In the genomic region with DNA sequence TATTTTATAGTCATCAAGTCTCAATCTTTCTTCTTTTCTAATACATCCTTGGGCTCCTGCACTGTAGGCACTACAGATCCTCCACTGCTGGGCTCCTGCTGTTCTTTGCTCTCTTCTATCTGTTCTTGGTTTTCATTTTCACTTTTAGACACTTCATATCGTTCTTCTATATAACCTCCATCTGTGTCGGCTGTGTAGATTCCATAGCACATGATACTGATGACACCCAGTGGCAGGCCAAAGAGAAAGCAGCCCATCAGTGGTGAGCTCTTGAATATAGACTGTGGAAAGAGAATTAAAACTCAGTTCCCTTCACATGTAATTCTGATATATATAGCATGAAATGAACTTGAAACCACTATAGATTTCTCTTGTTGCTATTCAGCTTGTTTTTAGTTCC, we compare ENCODE assay signal across 9 cellular contexts. TPM values are rescaled to one million over a fixed set of nuclear protein-coding genes. Genes with fewer than 3 reads are reported as not detected.
DNase-seq lines count a peak whose midpoint lies in the region; ATAC-seq and TF ChIP-seq lines count a peak whose summit lies in the region.
"Had no signal": no experiment of that assay in that cellular context is flagged by ENCODE, and none has a peak within 500 bp of the region (broad histone marks: within the 10 kb centered on the region; RNA-seq: fewer than 3 reads in every experiment).

No MANE protein-coding gene starts in this region.

- H3K9me3 ChIP-seq in heart right ventricle: no peaks in the 10 kb centered on the region
- no peaks in the 10 kb centered on the region for H3K9me3 ChIP-seq in suprapubic skin

- H3K27ac ChIP-seq in heart right ventricle (no peak overlapping the region), suprapubic skin (no peak overlapping the region)

- H3K27me3 ChIP-seq in heart right ventricle (no peaks in the 10 kb centered on the region), suprapubic skin (no peaks in the 10 kb centered on the region)

- TF ChIP-seq EP300 in suprapubic skin (IDR thresholded peaks at IDR 0.05): no peak

- TF ChIP-seq CTCF in AG09309 (IDR thresholded peaks at IDR 0.05; ENCODE audit: control insufficient read depth, insufficient read depth, low read depth, low read length, missing control alignments) (peak; percentile 27), WI38 (IDR thresholded peaks at IDR 0.05; ENCODE audit: low read depth, low read length) (peak; percentile 37; the same call in 1 of the 2 replicates), heart right ventricle (IDR thresholded peaks at IDR 0.05) (peak in 2 of 9 donors; percentile 11 to 14), suprapubic skin (IDR thresholded peaks at IDR 0.05) (no peak)

- H3K36me3 ChIP-seq in heart right ventricle (peaks cover 0 to 82% (median 33%) of the 10 kb centered on the region in 9 donors), suprapubic skin (peaks cover 50% of the 10 kb centered on the region)

- WGBS in heart right ventricle, 2 donors: 38 to 44% methylated on average over 2 of the region's 2 CpGs
- WGBS in suprapubic skin: 68% methylated on average over 2 of the region's 2 CpGs

- no peak for TF ChIP-seq POLR2A in suprapubic skin (IDR thresholded peaks at IDR 0.05)

- DNase-seq in AG09309 (ENCODE audit: low read depth) (no peak), heart right ventricle (no peak), suprapubic skin (ENCODE audit: low spot score in 2 of 2) (no peak), HuH-7 (ENCODE audit: low spot score) (no peak), ureter (ENCODE audit: low spot score) (no peak)
- DNase-seq: NCI-H774 had no signal

- no peak overlapping the region for H3K4me3 ChIP-seq in AG09309 (ENCODE audit: control insufficient read depth, low read depth, low read length)
- H3K4me3 ChIP-seq in WI38 (ENCODE audit: low read depth, low read length): no peak overlapping the region
- H3K4me3 ChIP-seq in heart right ventricle: no peak overlapping the region
- no peak overlapping the region for H3K4me3 ChIP-seq in suprapubic skin

- ATAC-seq in GM18909 (IDR thresholded peaks at IDR 0.05; ENCODE audit: poor library complexity, unreplicated experiment) (peak; percentile 90), HG02970 (IDR thresholded peaks at IDR 0.05; ENCODE audit: low FRiP score, unreplicated experiment) (peak; percentile 85), heart right ventricle (no peak)

- H3K4me1 ChIP-seq in heart right ventricle: peaks cover 0 to 6% (median 0%) of the 10 kb centered on the region in 9 donors
- peaks cover 3% of the 10 kb centered on the region for H3K4me1 ChIP-seq in suprapubic skin

- intact Hi-C loops in heart right ventricle (cut with DNase I): no loop called here

RNA-seq across cellular contexts. Expression of a gene that starts 38.0 kb away (rescaled TPM):
- total RNA-seq in heart right ventricle (10 to 100 TPM; 20.7 to 38.8 (median 30.4) TPM), suprapubic skin (10 to 100 TPM; 19.1 to 44.0 (median 25.3) TPM), ureter (67.5 TPM)
- 10 to 100 TPM; 13.3 to 21.8 TPM for polyA plus RNA-seq in heart right ventricle

Comparison
In these comparisons a context has a peak if more than half of its experiments do, and no peak if none do; other contexts are left out.
1. CTCF ChIP-seq: peak in AG09309 (single experiment) and WI38 (single experiment); none in suprapubic skin (0 of 2).
2. ATAC-seq: peak in GM18909 (single experiment) and HG02970 (single experiment); none in heart right ventricle (0 of 8).